ENCODE assay signal across 8 cellular contexts in the genomic region with DNA sequence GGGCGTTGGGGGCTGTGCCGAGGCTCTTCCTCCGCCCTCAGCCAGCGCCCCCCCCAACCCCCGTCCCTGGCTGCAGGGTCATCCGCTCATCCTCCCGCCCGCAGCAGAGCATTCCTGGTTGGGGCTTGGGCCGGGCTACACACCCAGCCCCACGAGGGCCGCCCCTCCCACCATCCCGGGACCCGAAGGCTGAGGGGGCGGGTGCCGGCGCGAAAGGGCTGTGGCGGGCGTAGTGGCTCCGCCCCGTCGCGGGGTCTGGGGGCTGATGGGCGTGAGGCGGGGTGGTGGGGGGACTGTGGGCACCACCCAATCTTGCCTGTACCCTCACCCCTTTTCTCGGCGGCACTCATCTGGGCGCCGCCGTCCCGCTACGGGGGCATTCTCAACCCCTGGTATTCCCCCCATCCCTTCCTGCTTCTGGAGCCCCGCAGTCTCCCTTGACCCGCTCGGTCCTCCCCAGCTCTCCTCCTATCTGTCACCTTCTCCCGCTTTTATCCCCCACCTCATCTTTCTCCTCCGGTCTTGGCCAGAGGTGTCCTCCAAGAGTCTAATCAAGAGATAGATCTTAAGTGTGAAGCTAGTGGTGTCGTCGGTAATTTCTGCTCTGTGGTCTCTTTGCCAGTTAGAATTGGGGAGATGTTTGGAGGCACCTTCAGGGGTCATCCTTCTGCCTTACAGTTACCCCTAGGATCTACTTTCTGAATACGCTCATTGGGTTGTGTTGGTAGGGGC. TPM values are rescaled to one million over a fixed set of nuclear protein-coding genes. Genes with fewer than 3 reads are reported as not detected.
DNase-seq lines count a peak whose midpoint lies in the region; ATAC-seq and TF ChIP-seq lines count a peak whose summit lies in the region.

No MANE protein-coding gene starts in this region.

- H4K20me1 ChIP-seq in HCT116 (ENCODE audit: insufficient read depth): no peaks in the 10 kb centered on the region

- BruUV-seq in HCT116 (replicated peaks; lab: Mats Ljungman, UMichigan): no TSS peak

- H3K36me3 ChIP-seq in HCT116 (ENCODE audit: control insufficient read depth in 1 of 2, insufficient read depth in 2 of 2, low read length in 2 of 2) (no peaks in the 10 kb centered on the region), neutrophil (no peaks in the 10 kb centered on the region)

- intact Hi-C loops in HCT116 (cut with micrococcal nuclease): loop anchor here (5.0 kb wide), 1 partner anchor 43 kb away; no protein-coding TSS in a partner anchor

- peaks cover 35% of the 10 kb centered on the region for H3K4me1 Mint-ChIP-seq in activated T-cell treated with anti-CD3 and anti-CD28 coated beads, Interleukin-2, amount 50 U/mL, for 24 hours (ENCODE audit: low read depth)

- peaks cover 3% of the 10 kb centered on the region for H3K27me3 Mint-ChIP-seq in activated T-cell treated with anti-CD3 and anti-CD28 coated beads, Interleukin-2, amount 50 U/mL, for 24 hours

- CTCF ChIA-PET in HCT116 (lab: Charles Lee): no interaction called here

- no peak for TF ChIP-seq POLR2A in HCT116 (IDR thresholded peaks at IDR 0.05; ENCODE audit: borderline replicate concordance, extremely low read depth, insufficient read depth, insufficient read length)

- H3K4me1 ChIP-seq in HCT116 (ENCODE audit: control insufficient read depth in 1 of 2, insufficient read depth in 2 of 2, low read length in 2 of 2) (peaks cover 15 to 36% of the 10 kb centered on the region in 2 experiments), foreskin keratinocyte (peaks cover 18% of the 10 kb centered on the region), neutrophil (ENCODE audit: control insufficient read depth in 1 of 2, insufficient read depth in 1 of 2, low read depth in 1 of 2, low read length in 1 of 2) (peaks cover 13 to 18% of the 10 kb centered on the region in 2 experiments)

- H3K27ac Mint-ChIP-seq in activated T-cell treated with anti-CD3 and anti-CD28 coated beads, Interleukin-2, amount 50 U/mL, for 24 hours: peak overlapping the region; percentile 95

- peak overlapping the region; percentile 92 for H3K9ac ChIP-seq in HCT116 (ENCODE audit: low read length)

- H2AFZ ChIP-seq in HCT116 (ENCODE audit: low read depth, low read length, poor library complexity, severe bottlenecking): no peak overlapping the region

- no peaks in the 10 kb centered on the region for H3K9me3 Mint-ChIP-seq in activated T-cell treated with anti-CD3 and anti-CD28 coated beads, Interleukin-2, amount 50 U/mL, for 24 hours

- TF ChIP-seq RAD21 in HCT116 (IDR thresholded peaks at IDR 0.05; ENCODE audit: low read depth): no peak

- peak overlapping the region; percentile 87 for H3K4me2 ChIP-seq in HCT116 (ENCODE audit: low read length)

- DNase-seq in activated CD8-positive, alpha-beta memory T cell treated with anti-CD3 and anti-CD28 coated beads for 48 hours (ENCODE audit: low read depth in 2 of 3, low spot score in 2 of 3): peak; percentile 5 to 36 (median 19)
- DNase-seq in activated CD8-positive, alpha-beta memory T cell treated with anti-CD3 and anti-CD28 coated beads, Interleukin-2, amount 50 U/mL, for 48 hours: no peak
- DNase-seq in HCT116 (ENCODE audit: low read depth, low spot score): no peak
- peak; percentile 37 for DNase-seq in LHCN-M2 (ENCODE audit: low read depth)
- no peak for DNase-seq in activated T-cell treated with anti-CD3 and anti-CD28 coated beads, Interleukin-2, amount 50 U/mL, for 24 hours
- DNase-seq in foreskin keratinocyte: peak; percentile 26 to 49
- no peak for DNase-seq in NCI-H446 treated with DMSO at 0.1 percent for 48 hours (lab: John Stamatoyannopoulos, UW)

- H3K9me2 ChIP-seq in HCT116 (ENCODE audit: insufficient read depth): no peaks in the 10 kb centered on the region

- TF ChIP-seq CTCF in HCT116 (IDR thresholded peaks at IDR 0.05 in 2 of 3, conservative IDR thresholded peaks at IDR 0.05 in 1 of 3; ENCODE audit: borderline replicate concordance in 1 of 3, insufficient read depth in 1 of 3, low read depth in 2 of 3, low read length in 2 of 3) (no peak), foreskin keratinocyte (conservative IDR thresholded peaks at IDR 0.05) (peak; percentile 22), neutrophil (IDR thresholded peaks at IDR 0.05) (no peak)

- H3K27ac ChIP-seq in HCT116 (ENCODE audit: low read depth, low read length) (peak overlapping the region; percentile 40; the same call in 1 of the 2 replicates), foreskin keratinocyte (peak overlapping the region; percentile 65), neutrophil (peak overlapping the region; percentile 57)

- H3K36me3 Mint-ChIP-seq in activated T-cell treated with anti-CD3 and anti-CD28 coated beads, Interleukin-2, amount 50 U/mL, for 24 hours (ENCODE audit: low read depth): peaks cover 6% of the 10 kb centered on the region

- H3K4me3 ChIP-seq in HCT116 (replicated peaks in 1 of 2; ENCODE audit: low read depth in 1 of 2, low read length in 2 of 2) (peak overlapping the region; percentile 80 to 86), neutrophil (ENCODE audit: low read depth in 1 of 2, low read length in 1 of 2) (peak overlapping the region; percentile 80 to 96)

- POLR2A ChIA-PET in HCT116 (lab: Charles Lee): interaction anchor here (1.0 to 2.7 kb wide), 2 partner anchors 20 to 21 kb away, joined by 3 to 13 read pairs; no protein-coding TSS in a partner anchor

- no peaks in the 10 kb centered on the region for H3K27me3 ChIP-seq in HCT116 (ENCODE audit: insufficient read depth, low read length)
- H3K27me3 ChIP-seq in foreskin keratinocyte: no peaks in the 10 kb centered on the region
- peaks cover 36% of the 10 kb centered on the region for H3K27me3 ChIP-seq in neutrophil

- no peaks in the 10 kb centered on the region for H3K79me2 ChIP-seq in HCT116 (ENCODE audit: insufficient read depth, low read length)

- RAD21 ChIA-PET in HCT116 (lab: Charles Lee; ENCODE audit: low non-redundant PET in 1 of 2, low total read pairs in 2 of 2, uncharacterized antibody in 2 of 2, unreplicated experiment in 2 of 2): no interaction called here

- H3K9me3 ChIP-seq in HCT116 (ENCODE audit: control insufficient read depth in 1 of 2, insufficient read depth in 1 of 2, low read depth in 1 of 2, low read length in 2 of 2) (no peaks in the 10 kb centered on the region), neutrophil (no peaks in the 10 kb centered on the region)

- ATAC-seq in HCT116 (peak; percentile 61), foreskin keratinocyte (peak; percentile 62)

- peak overlapping the region; percentile 95 for H3K4me3 Mint-ChIP-seq in activated T-cell treated with anti-CD3 and anti-CD28 coated beads, Interleukin-2, amount 50 U/mL, for 24 hours

TF ChIP-seq in HCT116, 20 proteins besides CTCF, POLR2A, EP300 and RAD21:
- peak; percentile 43; the same call in 1 of the 2 replicates for TF ChIP-seq POLR2AphosphoS5 (IDR thresholded peaks at IDR 0.05; ENCODE audit: low read depth, low read length)
- TF ChIP-seq ZFX (IDR thresholded peaks at IDR 0.05): no peak
- peak; percentile 49; the same call in 1 of the 2 replicates for TF ChIP-seq EGR1 (IDR thresholded peaks at IDR 0.05; ENCODE audit: low read depth)
- no peak for TF ChIP-seq SRF (IDR thresholded peaks at IDR 0.05; ENCODE audit: low read depth)
- TF ChIP-seq MAX (IDR thresholded peaks at IDR 0.05): 0 out of 2 replicates have a peak, but pooled peaks have one; percentile 26
- no peak for TF ChIP-seq CEBPB (IDR thresholded peaks at IDR 0.05; ENCODE audit: low read depth)

RNA-seq across cellular contexts. Expression of gene FER, which starts 1.6 kb away (rescaled TPM):
- total RNA-seq in HCT116 (2021; ENCODE audit: unreplicated experiment) (32.0 TPM), LHCN-M2 (2014; rRNA removed) (11.8 and 14.2 TPM in 2 replicates), foreskin keratinocyte (27.6 and 27.9 TPM in 2 replicates)
- polyA plus RNA-seq in HCT116 (2012): 5.8 TPM in 2 replicates
- 3.0 TPM for polyA plus RNA-seq in LHCN-M2 (2012)
- 4.1 and 4.3 TPM in 2 replicates for polyA plus RNA-seq in foreskin keratinocyte

Comparison
In these comparisons a context has a peak if more than half of its experiments do, and no peak if none do; other contexts are left out.
1. DNase-seq: peak in activated CD8-positive, alpha-beta memory T cell treated with anti-CD3 and anti-CD28 coated beads for 48 hours (3 of 3), LHCN-M2 (single experiment) and foreskin keratinocyte (2 of 2); none in activated CD8-positive, alpha-beta memory T cell treated with anti-CD3 and anti-CD28 coated beads, Interleukin-2, amount 50 U/mL, for 48 hours (single experiment), HCT116 (single experiment), activated T-cell treated with anti-CD3 and anti-CD28 coated beads, Interleukin-2, amount 50 U/mL, for 24 hours (single experiment) and NCI-H446 treated with DMSO at 0.1 percent for 48 hours (single experiment).
2. Peak in every context shown above with its lines, with median percentiles within 50 percentile points of each other: H3K27ac ChIP-seq.